Comparison of ENCODE assay signal across 23 cellular contexts in genomic region chr14:53356361-53357150, GRCh38.
A peak's percentile ranks its signal among the peaks of the same experiment; 100 is the strongest.
DNase-seq lines count a peak whose midpoint lies in the region; ATAC-seq and TF ChIP-seq lines count a peak whose summit lies in the region.
"Had no signal": no experiment of that assay in that cellular context is flagged by ENCODE, and none has a peak within 500 bp of the region (broad histone marks: within the 10 kb centered on the region; RNA-seq: fewer than 3 reads in every experiment).

No MANE protein-coding gene starts in this region.

- no peaks in the 10 kb centered on the region for H3K36me3 ChIP-seq in GM23248 (ENCODE audit: low read depth)
- H3K36me3 ChIP-seq in SJCRH30: no peaks in the 10 kb centered on the region
- no peaks in the 10 kb centered on the region for H3K36me3 ChIP-seq in CD8-positive, alpha-beta T cell (ENCODE audit: insufficient read depth, low read length)
- H3K36me3 ChIP-seq in psoas muscle (ENCODE audit: insufficient read depth in 1 of 2, low read depth in 1 of 2): no peaks in the 10 kb centered on the region

- peak overlapping the region; percentile 66 for H3K27ac Mint-ChIP-seq in nephron progenitor cell
- H3K27ac Mint-ChIP-seq in CD8-positive, alpha-beta T cell: no peak overlapping the region
- H3K27ac Mint-ChIP-seq: activated CD4-positive, alpha-beta memory T cell treated with anti-CD3 and anti-CD28 coated beads for 36 hours; activated naive CD4-positive, alpha-beta T cell treated with anti-CD3 and anti-CD28 coated beads, Interleukin-2, amount 10 ng/mL, durations not matched to agents 7 days and 5 days; immature natural killer cell had no signal

- no peaks in the 10 kb centered on the region for H3K36me3 Mint-ChIP-seq in nephron progenitor cell (ENCODE audit: low read depth)
- H3K36me3 Mint-ChIP-seq in CD8-positive, alpha-beta T cell: no peaks in the 10 kb centered on the region
- H3K36me3 Mint-ChIP-seq: activated CD4-positive, alpha-beta memory T cell treated with anti-CD3 and anti-CD28 coated beads for 36 hours; activated naive CD4-positive, alpha-beta T cell treated with anti-CD3 and anti-CD28 coated beads, Interleukin-2, amount 10 ng/mL, durations not matched to agents 7 days and 5 days had no signal

- H3K4me2 ChIP-seq in GM23248 (ENCODE audit: unreplicated experiment): no peak overlapping the region

- no peak for ATAC-seq in CD8-positive, alpha-beta T cell
- ATAC-seq in GM18519 (IDR thresholded peaks at IDR 0.05; ENCODE audit: low FRiP score, unreplicated experiment) (no peak), psoas muscle (no peak)
- ATAC-seq: SK-N-SH treated with all-trans-retinoic acid at 6 μM for 48 hours had no signal

- DNase-seq in GM23248: peak; percentile 3
- DNase-seq in SJCRH30: peak in 1 of 2 experiments; percentile 11
- DNase-seq in foreskin melanocyte: peak; percentile 16
- no peak for DNase-seq in nephron progenitor cell
- DNase-seq in CD8-positive, alpha-beta T cell: no peak
- no peak for DNase-seq in activated gamma-delta T cell (lab: John Stamatoyannopoulos, UW)
- DNase-seq in psoas muscle: no peak
- DNase-seq: activated CD4-positive, alpha-beta memory T cell treated with anti-CD3 and anti-CD28 coated beads for 36 hours; activated CD4-positive, CD25-positive, alpha-beta regulatory T cell; activated naive CD4-positive, alpha-beta T cell treated with anti-CD3 and anti-CD28 coated beads, Interleukin-2, amount 10 ng/mL, durations not matched to agents 7 days and 5 days; activated T-cell treated with anti-CD3 and anti-CD28 coated beads, Interleukin-2, amount 50 U/mL, for 1 hour; effector CD4-positive, alpha-beta T cell; glutamatergic neuron; GOT3; immature natural killer cell; Karpas-422; left ventricle myocardium superior; NCI-H1048; NCI-H2029 had no signal

- CTCF ChIA-PET in CD8-positive, alpha-beta T cell (lab: Charles Lee): no interaction called here

- 88 to 93% methylated on average over 4 of the region's 4 CpGs for WGBS in GM23248 (ENCODE audit: low coverage in 1 of 2, low lambda C conversion rate in 2 of 2, missing lambda C conversion rate in 2 of 2), 2 experiments
- WGBS in psoas muscle, 3 donors: 40 to 62% (median 42%) methylated on average over 4 of the region's 4 CpGs

- in situ Hi-C loops in GM23248 (cut with MboI): no loop called here

- no peaks in the 10 kb centered on the region for H3K9me2 ChIP-seq in GM23248 (ENCODE audit: insufficient read depth)

- no peaks in the 10 kb centered on the region for H3K79me2 ChIP-seq in GM23248 (ENCODE audit: insufficient read depth)

- H2AFZ ChIP-seq in GM23248: no peak overlapping the region

- H3K27ac ChIP-seq in GM23248 (no peak overlapping the region), SJCRH30 (peak overlapping the region; percentile 54), psoas muscle (no peak overlapping the region)
- no peak overlapping the region for H3K27ac ChIP-seq in CD8-positive, alpha-beta T cell (ENCODE audit: low read depth, low read length)
- H3K27ac ChIP-seq: C4-2B had no signal

- intact Hi-C loops in CD8-positive, alpha-beta T cell (cut with DNase I, micrococcal nuclease): no loop called here
- intact Hi-C loops in psoas muscle (cut with DNase I): no loop called here

- H3K4me1 Mint-ChIP-seq in nephron progenitor cell: peaks cover 30% of the 10 kb centered on the region
- H3K4me1 Mint-ChIP-seq in CD8-positive, alpha-beta T cell (ENCODE audit: low read depth): no peaks in the 10 kb centered on the region
- H3K4me1 Mint-ChIP-seq: activated naive CD4-positive, alpha-beta T cell treated with anti-CD3 and anti-CD28 coated beads, Interleukin-2, amount 10 ng/mL, durations not matched to agents 7 days and 5 days had no signal

- no peaks in the 10 kb centered on the region for H4K20me1 ChIP-seq in GM23248 (ENCODE audit: insufficient read depth)

- peaks cover 5% of the 10 kb centered on the region for H3K27me3 Mint-ChIP-seq in nephron progenitor cell (ENCODE audit: low read depth, poor library complexity)
- H3K27me3 Mint-ChIP-seq in CD8-positive, alpha-beta T cell (ENCODE audit: low read depth): no peaks in the 10 kb centered on the region
- H3K27me3 Mint-ChIP-seq: activated CD4-positive, alpha-beta memory T cell treated with anti-CD3 and anti-CD28 coated beads for 36 hours; activated naive CD4-positive, alpha-beta T cell treated with anti-CD3 and anti-CD28 coated beads, Interleukin-2, amount 10 ng/mL, durations not matched to agents 7 days and 5 days had no signal

- POLR2A ChIA-PET in CD8-positive, alpha-beta T cell (lab: Charles Lee): no interaction called here

- peaks cover 18% of the 10 kb centered on the region; the same call in 1 of the 2 replicates for H3F3A ChIP-seq in GM23248 (ENCODE audit: insufficient read depth)

- peaks cover 7% of the 10 kb centered on the region for H3K9me3 Mint-ChIP-seq in nephron progenitor cell
- no peaks in the 10 kb centered on the region for H3K9me3 Mint-ChIP-seq in CD8-positive, alpha-beta T cell
- H3K9me3 Mint-ChIP-seq: activated CD4-positive, alpha-beta memory T cell treated with anti-CD3 and anti-CD28 coated beads for 36 hours had no signal

- TF ChIP-seq CTCF in nephron progenitor cell (IDR thresholded peaks at IDR 0.05): no peak
- TF ChIP-seq CTCF in CD8-positive, alpha-beta T cell (IDR thresholded peaks at IDR 0.05): no peak
- TF ChIP-seq CTCF in psoas muscle (IDR thresholded peaks at IDR 0.05): no peak

- H3K4me3 ChIP-seq in GM23248: no peak overlapping the region
- H3K4me3 ChIP-seq in SJCRH30: no peak overlapping the region
- no peak overlapping the region for H3K4me3 ChIP-seq in CD8-positive, alpha-beta T cell (ENCODE audit: low read depth, low read length)
- no peak overlapping the region for H3K4me3 ChIP-seq in psoas muscle
- H3K4me3 ChIP-seq: A549 had no signal

- H3K4me1 ChIP-seq in GM23248 (ENCODE audit: insufficient read depth) (peaks cover 13% of the 10 kb centered on the region), SJCRH30 (peaks cover 40% of the 10 kb centered on the region), psoas muscle (no peaks in the 10 kb centered on the region)
- H3K4me1 ChIP-seq in CD8-positive, alpha-beta T cell (ENCODE audit: insufficient read depth, low read length): no peaks in the 10 kb centered on the region

- H3K9ac ChIP-seq in GM23248: no peak overlapping the region

- H3K4me3 Mint-ChIP-seq in nephron progenitor cell: no peak overlapping the region
- no peak overlapping the region for H3K4me3 Mint-ChIP-seq in CD8-positive, alpha-beta T cell
- H3K4me3 Mint-ChIP-seq: activated CD4-positive, alpha-beta memory T cell treated with anti-CD3 and anti-CD28 coated beads for 36 hours; activated naive CD4-positive, alpha-beta T cell treated with anti-CD3 and anti-CD28 coated beads, Interleukin-2, amount 10 ng/mL, durations not matched to agents 7 days and 5 days; immature natural killer cell had no signal

- H3K27me3 ChIP-seq in GM23248 (replicated peaks; ENCODE audit: insufficient read depth) (no peaks in the 10 kb centered on the region), SJCRH30 (no peaks in the 10 kb centered on the region), psoas muscle (ENCODE audit: insufficient read depth in 3 of 3, low read length in 2 of 3) (no peaks in the 10 kb centered on the region)
- no peaks in the 10 kb centered on the region for H3K27me3 ChIP-seq in CD8-positive, alpha-beta T cell (ENCODE audit: insufficient read depth, low read length)

- H3K9me3 ChIP-seq in GM23248 (ENCODE audit: low read depth) (no peaks in the 10 kb centered on the region), SJCRH30 (replicated peaks) (no peaks in the 10 kb centered on the region), psoas muscle (no peaks in the 10 kb centered on the region)
- no peaks in the 10 kb centered on the region for H3K9me3 ChIP-seq in CD8-positive, alpha-beta T cell (ENCODE audit: low read length)
- H3K9me3 ChIP-seq: A549 had no signal

Comparison
In these comparisons a context has a peak if more than half of its experiments do, and no peak if none do; other contexts are left out.
1. DNase-seq: peak in GM23248 (single experiment) and foreskin melanocyte (single experiment); none in nephron progenitor cell (single experiment), CD8-positive, alpha-beta T cell (0 of 7), activated gamma-delta T cell (single experiment) and psoas muscle (0 of 2).